In the genomic region with DNA sequence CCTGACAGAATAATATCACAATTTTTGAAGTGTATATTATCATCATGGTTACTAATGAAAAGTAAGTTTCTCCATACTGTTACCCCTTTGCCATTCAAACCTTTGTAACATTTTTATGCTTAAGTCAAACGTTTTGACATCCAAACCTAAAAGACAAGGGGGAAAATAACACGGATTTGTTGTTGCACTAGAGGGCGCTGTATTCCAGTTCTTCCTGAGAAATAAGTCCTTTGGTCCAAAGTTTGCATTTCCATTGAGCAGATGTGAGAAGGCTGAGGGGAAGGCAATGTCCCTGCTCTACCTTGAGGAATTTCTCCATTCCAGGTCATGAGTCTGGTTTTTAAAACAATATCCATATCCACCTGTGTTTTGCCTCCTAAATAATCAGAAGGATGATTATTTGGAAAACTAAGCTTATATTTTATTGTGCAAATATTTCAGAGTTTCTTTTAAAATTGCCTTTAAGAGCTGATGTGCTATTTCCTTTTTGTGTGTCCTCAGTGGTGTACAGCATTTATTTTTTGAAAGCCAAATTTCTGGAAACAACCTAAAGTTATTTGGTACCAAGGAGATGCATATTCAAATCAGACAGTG, we compare ENCODE assay signal across 8 cellular contexts. TPM values are rescaled to one million over a fixed set of nuclear protein-coding genes. Genes with fewer than 3 reads are reported as not detected.
DNase-seq lines count a peak whose midpoint lies in the region; ATAC-seq and TF ChIP-seq lines count a peak whose summit lies in the region.

No MANE protein-coding gene starts in this region.

- H3K27me3 Mint-ChIP-seq in activated naive CD4-positive, alpha-beta T cell treated with anti-CD3 and anti-CD28 coated beads, Interleukin-2, amount 10 ng/mL, durations not matched to agents 7 days and 5 days = no peaks in the 10 kb centered on the region
- H3K27me3 Mint-ChIP-seq in stimulated activated naive B cell treated with anti-CD40 and anti-IgM and Interleukin-4, amounts not matched to agents 10 μg/mL and 1 μg/mL and 100 μg/mL, for 72 hours = peaks cover 16 to 30% of the 10 kb centered on the region in 2 donors

- H3K27ac ChIP-seq in HEK293 (ENCODE audit: extremely low read depth, low read depth, low read length) (no peak overlapping the region), cardiac muscle cell (no peak overlapping the region)

- CTCF ChIA-PET in HEK293 (lab: Yijun Ruan, JAX) = interaction anchor here (0.6 to 2.7 kb wide), 26 partner anchors 8 to 384 kb away, joined by 3 to 24 read pairs (median 5); no protein-coding TSS in a partner anchor
- CTCF ChIA-PET in activated naive CD4-positive, alpha-beta T cell treated with anti-CD3 and anti-CD28 coated beads, Interleukin-2, amount 10 ng/mL, durations not matched to agents 7 days and 5 days (lab: Charles Lee) = interaction anchor here (0.6 to 1.8 kb wide), 9 partner anchors 8 to 289 kb away, joined by 3 to 7 read pairs (median 3); a partner anchor contains a TSS

- H3K4me3 ChIP-seq in HEK293 (ENCODE audit: low read depth, low read length) (no peak overlapping the region), cardiac muscle cell (no peak overlapping the region), retinal pigment epithelial cell (ENCODE audit: low read length) (no peak overlapping the region)

- POLR2A ChIA-PET in HEK293 (lab: Yijun Ruan, JAX) = interaction anchor here (0.8 to 1.2 kb wide), 2 partner anchors 113 to 135 kb away, joined by 3 read pairs; no protein-coding TSS in a partner anchor

- DNase-seq in DMS 273 treated with DMSO at 0.1 percent for 48 hours (lab: John Stamatoyannopoulos, UW) (peak; percentile 62), NCI-H460 (ENCODE audit: extremely low read depth, low read depth) (peak; percentile 89), cardiac muscle cell (ENCODE audit: low read depth in 1 of 2, low spot score in 1 of 2) (peak; percentile 87 to 93), retinal pigment epithelial cell (ENCODE audit: low read depth) (peak; percentile 41)
- peak; percentile 26 for DNase-seq in activated naive CD4-positive, alpha-beta T cell treated with anti-CD3 and anti-CD28 coated beads, Interleukin-2, amount 10 ng/mL, durations not matched to agents 7 days and 5 days
- no peak for DNase-seq in stimulated activated naive B cell treated with anti-CD40 and anti-IgM and Interleukin-4, amounts not matched to agents 10 μg/mL and 1 μg/mL and 100 μg/mL, for 72 hours

- H3K9me3 Mint-ChIP-seq in activated naive CD4-positive, alpha-beta T cell treated with anti-CD3 and anti-CD28 coated beads, Interleukin-2, amount 10 ng/mL, durations not matched to agents 7 days and 5 days = no peaks in the 10 kb centered on the region
- H3K9me3 Mint-ChIP-seq in stimulated activated naive B cell treated with anti-CD40 and anti-IgM and Interleukin-4, amounts not matched to agents 10 μg/mL and 1 μg/mL and 100 μg/mL, for 72 hours = no peaks in the 10 kb centered on the region

- no peak overlapping the region for H3K4me3 Mint-ChIP-seq in activated naive CD4-positive, alpha-beta T cell treated with anti-CD3 and anti-CD28 coated beads, Interleukin-2, amount 10 ng/mL, durations not matched to agents 7 days and 5 days
- H3K4me3 Mint-ChIP-seq in stimulated activated naive B cell treated with anti-CD40 and anti-IgM and Interleukin-4, amounts not matched to agents 10 μg/mL and 1 μg/mL and 100 μg/mL, for 72 hours = no peak overlapping the region

- no peaks in the 10 kb centered on the region for H3K36me3 Mint-ChIP-seq in activated naive CD4-positive, alpha-beta T cell treated with anti-CD3 and anti-CD28 coated beads, Interleukin-2, amount 10 ng/mL, durations not matched to agents 7 days and 5 days
- H3K36me3 Mint-ChIP-seq in stimulated activated naive B cell treated with anti-CD40 and anti-IgM and Interleukin-4, amounts not matched to agents 10 μg/mL and 1 μg/mL and 100 μg/mL, for 72 hours = no peaks in the 10 kb centered on the region

- no peak overlapping the region for H3K27ac Mint-ChIP-seq in activated naive CD4-positive, alpha-beta T cell treated with anti-CD3 and anti-CD28 coated beads, Interleukin-2, amount 10 ng/mL, durations not matched to agents 7 days and 5 days
- no peak overlapping the region for H3K27ac Mint-ChIP-seq in stimulated activated naive B cell treated with anti-CD40 and anti-IgM and Interleukin-4, amounts not matched to agents 10 μg/mL and 1 μg/mL and 100 μg/mL, for 72 hours

- H3K4me1 ChIP-seq in HEK293 (ENCODE audit: control insufficient read depth, insufficient read depth, low read length) = no peaks in the 10 kb centered on the region
- no peaks in the 10 kb centered on the region for H3K4me1 ChIP-seq in cardiac muscle cell (ENCODE audit: low read depth)

- H3K36me3 ChIP-seq in HEK293 (ENCODE audit: control insufficient read depth in 2 of 2, insufficient read depth in 1 of 2, low read length in 2 of 2) (peaks cover 3 to 6% of the 10 kb centered on the region in 2 experiments; a peak in 2 of 3 replicates), cardiac muscle cell (no peaks in the 10 kb centered on the region)

- TF ChIP-seq CTCF in HEK293 (tag by site-specific recombination; IDR thresholded peaks at IDR 0.05) (no peak), cardiac muscle cell (IDR thresholded peaks at IDR 0.05; ENCODE audit: low read depth, low read length) (peak; percentile 66), retinal pigment epithelial cell (conservative IDR thresholded peaks at IDR 0.05; ENCODE audit: low read depth, low read length) (peak; percentile 74)

- H3K27me3 ChIP-seq in cardiac muscle cell = peaks cover 7% of the 10 kb centered on the region

- no peak for ATAC-seq in GM21723 (IDR thresholded peaks at IDR 0.05; ENCODE audit: unreplicated experiment)
- no peak for ATAC-seq in stimulated activated naive B cell treated with anti-CD40 and anti-IgM and Interleukin-4, amounts not matched to agents 10 μg/mL and 1 μg/mL and 100 μg/mL, for 72 hours (replicated peaks)

- H3K9me3 ChIP-seq in HEK293 (ENCODE audit: control insufficient read depth, insufficient read depth, low read depth, low read length) = no peaks in the 10 kb centered on the region
- no peaks in the 10 kb centered on the region for H3K9me3 ChIP-seq in cardiac muscle cell (ENCODE audit: low read depth)

- H3K4me1 Mint-ChIP-seq in activated naive CD4-positive, alpha-beta T cell treated with anti-CD3 and anti-CD28 coated beads, Interleukin-2, amount 10 ng/mL, durations not matched to agents 7 days and 5 days = no peaks in the 10 kb centered on the region
- H3K4me1 Mint-ChIP-seq in stimulated activated naive B cell treated with anti-CD40 and anti-IgM and Interleukin-4, amounts not matched to agents 10 μg/mL and 1 μg/mL and 100 μg/mL, for 72 hours = no peaks in the 10 kb centered on the region

TF ChIP-seq in HEK293, 187 proteins besides CTCF, POLR2A, EP300 and RAD21:
- TF ChIP-seq ZNF660 (tag by site-specific recombination; IDR thresholded peaks at IDR 0.05) = peak; percentile 56; the same call in 1 of the 2 replicates
- TF ChIP-seq ZNF2 (tag by site-specific recombination; IDR thresholded peaks at IDR 0.05) = 0 out of 2 replicates have a peak, but pooled peaks have one; percentile 27
- TF ChIP-seq ZNF202 (tag by site-specific recombination; IDR thresholded peaks at IDR 0.05; ENCODE audit: borderline replicate concordance) = no peak
- peak; percentile 64 for TF ChIP-seq ZNF654 (tag by site-specific recombination; IDR thresholded peaks at IDR 0.05; ENCODE audit: low read depth)

RNA-seq across cellular contexts. Expression of a gene that starts 9.7 kb away (rescaled TPM):
- not detected in 2 replicates for total RNA-seq in NCI-H460 (2014; rRNA removed; shearing (Covaris generic))
- not detected in 2 replicates for polyA plus RNA-seq in NCI-H460 (2014; cell fraction: nucleus; rRNA removed)
- total RNA-seq in cardiac muscle cell = not detected in 2 replicates
- polyA plus RNA-seq in cardiac muscle cell = not detected in 2 replicates

RNA-seq across cellular contexts. Expression of a gene that starts 49.4 kb away (rescaled TPM):
- not detected in 2 replicates for total RNA-seq in NCI-H460 (2014; rRNA removed; shearing (Covaris generic))
- not detected in 2 replicates for polyA plus RNA-seq in NCI-H460 (2014; cell fraction: nucleus; rRNA removed)
- total RNA-seq in cardiac muscle cell = not detected in 2 replicates
- not detected in 2 replicates for polyA plus RNA-seq in cardiac muscle cell
